In genomic region chr21:44959376-44960091, GRCh38 we compare ENCODE assay signal across 14 cellular contexts. TPM values are rescaled to one million over a fixed set of nuclear protein-coding genes. Genes with fewer than 3 reads are reported as not detected.
DNase-seq lines count a peak whose midpoint lies in the region; ATAC-seq and TF ChIP-seq lines count a peak whose summit lies in the region.
"Had no signal": no experiment of that assay in that cellular context is flagged by ENCODE, and none has a peak within 500 bp of the region (broad histone marks: within the 10 kb centered on the region; RNA-seq: fewer than 3 reads in every experiment).

No MANE protein-coding gene starts in this region.

- intact Hi-C loops in heart left ventricle (cut with DNase I) (loop anchor here in 3 of 10 donors (2.0 to 10.0 kb wide), 4 partner anchors 58 to 115 kb away; partner anchors contain the start of gene ADARB1 (in 3 of the 3)), vagina (cut with DNase I) (loop anchor here (10.0 kb wide), 1 partner anchor 485 kb away; no protein-coding TSS in a partner anchor)

- H3K36me3 Mint-ChIP-seq in osteocyte (ENCODE audit: unreplicated experiment), result peaks cover 26% of the 10 kb centered on the region

- TF ChIP-seq EP300 in SK-N-SH (IDR thresholded peaks at IDR 0.05; ENCODE audit: borderline replicate concordance in 1 of 2, low read depth in 1 of 2, low read length in 1 of 2), result no peak

- TF ChIP-seq POLR2A in heart left ventricle (IDR thresholded peaks at IDR 0.05) (no peak), vagina (IDR thresholded peaks at IDR 0.05) (no peak)

- H3K79me2 ChIP-seq in SK-N-SH (ENCODE audit: insufficient read depth), result peaks cover 38% of the 10 kb centered on the region; the same call in 1 of the 2 replicates

- H3K9me3 Mint-ChIP-seq in osteocyte (ENCODE audit: unreplicated experiment), result no peaks in the 10 kb centered on the region
- H3K9me3 Mint-ChIP-seq: activated T-cell treated with anti-CD3 and anti-CD28 coated beads, Interleukin-2, amount 50 U/mL, for 24 hours; CD8-positive, alpha-beta memory T cell; stimulated activated effector memory CD8-positive, alpha-beta T cell treated with anti-CD3 and anti-CD28 coated beads, Interleukin-12 subunit alpha, Interleukin-12 subunit beta, amount 100 ng/mL, for 72 hours had no signal

- no peaks in the 10 kb centered on the region for H3K9me2 ChIP-seq in SK-N-SH

- DNase-seq in SK-N-SH, result no peak
- DNase-seq in heart left ventricle, result peak in 3 of 5 donors; percentile 25 to 52 (median 32)
- DNase-seq in osteocyte (ENCODE audit: extremely low spot score, unreplicated experiment), result no peak
- no peak for DNase-seq in vagina (ENCODE audit: extremely low spot score in 2 of 2)
- DNase-seq: activated T-cell treated with anti-CD3 and anti-CD28 coated beads, Interleukin-2, amount 50 U/mL, for 24 hours; CD8-positive, alpha-beta memory T cell; stimulated activated CD4-positive, alpha-beta T cell treated with anti-CD3 and anti-CD28 coated beads, Interleukin-4, amount 100 ng/mL, for 1 hour had no signal

- POLR2A ChIA-PET in SK-N-SH (lab: Yijun Ruan, JAX), result no interaction called here

- ATAC-seq in SK-N-SH treated with all-trans-retinoic acid at 6 μM for 48 hours (no peak), heart left ventricle (peak in 1 of 4 donors; percentile 1), HG02852 (IDR thresholded peaks at IDR 0.05; ENCODE audit: unreplicated experiment) (no peak), GM21390 (IDR thresholded peaks at IDR 0.05; ENCODE audit: unreplicated experiment) (no peak), GM21619 (IDR thresholded peaks at IDR 0.05; ENCODE audit: unreplicated experiment) (no peak)
- ATAC-seq: activated CD4-positive, CD25-positive, alpha-beta regulatory T cell treated with anti-CD3 and anti-CD28 coated beads, Interleukin-2, amount 50 U/mL, for 24 hours; stimulated activated effector memory CD8-positive, alpha-beta T cell treated with anti-CD3 and anti-CD28 coated beads, Interleukin-12 subunit alpha, Interleukin-12 subunit beta, amount 100 ng/mL, for 72 hours had no signal

- TF ChIP-seq CTCF in SK-N-SH (IDR thresholded peaks at IDR 0.05) (no peak), heart left ventricle (IDR thresholded peaks at IDR 0.05) (no peak), osteocyte (IDR thresholded peaks at IDR 0.05) (no peak), vagina (IDR thresholded peaks at IDR 0.05) (no peak)

- H3K4me3 ChIP-seq in SK-N-SH (ENCODE audit: low read depth in 2 of 2, low read length in 1 of 2), result no peak overlapping the region
- H3K4me3 ChIP-seq in heart left ventricle, result peak overlapping the region in 6 of 12 donors; percentile 11 to 29 (median 20)
- H3K4me3 ChIP-seq in vagina, result no peak overlapping the region

- H3K36me3 ChIP-seq in SK-N-SH (replicated peaks in 1 of 2; ENCODE audit: control insufficient read depth in 1 of 2, insufficient read depth in 2 of 2, low read length in 1 of 2), result peaks cover 24 to 41% of the 10 kb centered on the region in 2 experiments
- H3K36me3 ChIP-seq in heart left ventricle, result peaks cover 0 to 44% (median 6%) of the 10 kb centered on the region in 9 donors
- no peaks in the 10 kb centered on the region for H3K36me3 ChIP-seq in vagina

- peak overlapping the region; percentile 52; the same call in 1 of the 2 replicates for H3K4me2 ChIP-seq in SK-N-SH

- H4K20me1 ChIP-seq in SK-N-SH (ENCODE audit: insufficient read depth), result no peaks in the 10 kb centered on the region

- H3K27ac ChIP-seq in SK-N-SH (ENCODE audit: low read depth in 2 of 2, low read length in 1 of 2) (peak overlapping the region; percentile 8 to 35; a peak in 2 of 4 replicates), heart left ventricle (peak overlapping the region; percentile 25 to 86 (median 76)), vagina (peak overlapping the region; percentile 67)
- H3K27ac ChIP-seq: 22Rv1 had no signal

- H3K27me3 Mint-ChIP-seq in osteocyte (ENCODE audit: unreplicated experiment), result no peaks in the 10 kb centered on the region
- H3K27me3 Mint-ChIP-seq: activated T-cell treated with anti-CD3 and anti-CD28 coated beads, Interleukin-2, amount 50 U/mL, for 24 hours had no signal

- peak overlapping the region; percentile 98 for H3K27ac Mint-ChIP-seq in osteocyte (ENCODE audit: unreplicated experiment)
- H3K27ac Mint-ChIP-seq: activated T-cell treated with anti-CD3 and anti-CD28 coated beads, Interleukin-2, amount 50 U/mL, for 24 hours; CD8-positive, alpha-beta memory T cell; stimulated activated effector memory CD8-positive, alpha-beta T cell treated with anti-CD3 and anti-CD28 coated beads, Interleukin-12 subunit alpha, Interleukin-12 subunit beta, amount 100 ng/mL, for 72 hours had no signal

- peaks cover 34% of the 10 kb centered on the region for H3F3A ChIP-seq in SK-N-SH (replicated peaks; ENCODE audit: insufficient read depth)

- no peak overlapping the region for H2AFZ ChIP-seq in SK-N-SH (ENCODE audit: low read depth)

- 87% methylated on average over 13 of the region's 26 CpGs for WGBS in SK-N-SH (ENCODE audit: low lambda C conversion rate)
- WGBS in heart left ventricle, 4 donors, result 68 to 76% (median 72%) methylated on average over 19 to 26 of the region's 26 CpGs

- no peak overlapping the region for H3K9ac ChIP-seq in SK-N-SH

- TF ChIP-seq RAD21 in SK-N-SH (IDR thresholded peaks at IDR 0.05; ENCODE audit: low read length), result no peak

- CTCF ChIA-PET in SK-N-SH (lab: Yijun Ruan, JAX), result interaction anchor here (1.0 to 16.8 kb wide), 6 partner anchors 10 to 179 kb away, joined by 3 to 357 read pairs (median 7); no protein-coding TSS in a partner anchor

- H3K4me1 ChIP-seq in SK-N-SH (ENCODE audit: control insufficient read depth in 1 of 2, insufficient read depth in 2 of 2, low read depth in 1 of 2, low read length in 1 of 2) (peaks cover 9 to 17% of the 10 kb centered on the region in 2 experiments; a peak in 3 of 4 replicates), heart left ventricle (peaks cover 13 to 87% (median 53%) of the 10 kb centered on the region in 12 donors), vagina (peaks cover 24% of the 10 kb centered on the region)

- H3K27me3 ChIP-seq in SK-N-SH (ENCODE audit: insufficient read depth) (no peaks in the 10 kb centered on the region), heart left ventricle (no peaks in the 10 kb centered on the region), vagina (no peaks in the 10 kb centered on the region)

- H3K9me3 ChIP-seq in SK-N-SH (no peaks in the 10 kb centered on the region), heart left ventricle (no peaks in the 10 kb centered on the region), vagina (no peaks in the 10 kb centered on the region)

- peaks cover 84% of the 10 kb centered on the region for H3K4me1 Mint-ChIP-seq in osteocyte (ENCODE audit: unreplicated experiment)

- H3K4me3 Mint-ChIP-seq in osteocyte (ENCODE audit: unreplicated experiment), result no peak overlapping the region
- H3K4me3 Mint-ChIP-seq: activated T-cell treated with anti-CD3 and anti-CD28 coated beads, Interleukin-2, amount 50 U/mL, for 24 hours; CD8-positive, alpha-beta memory T cell; stimulated activated effector memory CD8-positive, alpha-beta T cell treated with anti-CD3 and anti-CD28 coated beads, Interleukin-12 subunit alpha, Interleukin-12 subunit beta, amount 100 ng/mL, for 72 hours had no signal

TF ChIP-seq in SK-N-SH, 30 proteins besides CTCF, POLR2A, EP300 and RAD21:
- TF ChIP-seq CHD2 (IDR thresholded peaks at IDR 0.05; ENCODE audit: low read length, partially characterized antibody), result no peak
- no peak for TF ChIP-seq NRF1 (IDR thresholded peaks at IDR 0.05; ENCODE audit: low read depth, low read length)
- no peak for TF ChIP-seq FOXM1 (IDR thresholded peaks at IDR 0.05; ENCODE audit: low read depth)
- no peak for TF ChIP-seq MEF2A (IDR thresholded peaks at IDR 0.05; ENCODE audit: borderline replicate concordance, low read depth)
- no peak for TF ChIP-seq SMC3 (IDR thresholded peaks at IDR 0.05; ENCODE audit: low read depth, low read length)
- no peak for TF ChIP-seq JUND (IDR thresholded peaks at IDR 0.05)
- no peak for TF ChIP-seq TEAD4 (IDR thresholded peaks at IDR 0.05; ENCODE audit: borderline replicate concordance, insufficient read depth)

TF ChIP-seq in SK-N-SH treated with all-trans-retinoic acid at 6 μM for 48 hours, 23 proteins besides CTCF, POLR2A, EP300 and RAD21 (continues in another document):
- TF ChIP-seq POU6F1 (CRISPR knock-in tag; IDR thresholded peaks at IDR 0.05; ENCODE audit: borderline replicate concordance, low read depth) (no peak), ZNF70 (CRISPR knock-in tag; IDR thresholded peaks at IDR 0.05) (no peak), ZC3H10 (CRISPR knock-in tag; IDR thresholded peaks at IDR 0.05) (no peak), ESRRG (CRISPR knock-in tag; IDR thresholded peaks at IDR 0.05) (no peak), ZNF565 (CRISPR knock-in tag; conservative IDR thresholded peaks at IDR 0.05; ENCODE audit: low read depth) (no peak), SNAI2 (CRISPR knock-in tag; IDR thresholded peaks at IDR 0.05) (no peak), GLIS3 (CRISPR knock-in tag; IDR thresholded peaks at IDR 0.05) (no peak), ZNF8 (CRISPR knock-in tag; IDR thresholded peaks at IDR 0.05) (no peak)

RNA-seq across cellular contexts. Expression of gene SLX9, which starts 19.7 kb away (rescaled TPM):
- polyA plus RNA-seq in SK-N-SH (2012; rRNA removed) (27.1 and 42.9 TPM in 2 replicates), heart left ventricle (10 to 100 TPM; 63.8 to 77.8 TPM)
- polyA plus RNA-seq in SK-N-SH (2012; cell fraction: cytosol; rRNA removed), result 26.2 and 31.9 TPM in 2 replicates
- 27.3 and 39.5 TPM in 2 replicates for polyA plus RNA-seq in SK-N-SH (2012; cell fraction: nucleus; rRNA removed)
- total RNA-seq in heart left ventricle (10 to 100 TPM; 38.5 to 53.1 (median 47.1) TPM), osteocyte (30.4 and 33.1 TPM in 2 replicates), vagina (8.3 TPM)

RNA-seq across cellular contexts. Expression of gene ITGB2, which starts 38.8 kb away (rescaled TPM):
- 0.67 and 0.77 TPM in 2 replicates for polyA plus RNA-seq in SK-N-SH (2012; rRNA removed)
- polyA plus RNA-seq in SK-N-SH (2012; cell fraction: cytosol; rRNA removed), result 0.32 and 0.75 TPM in 2 replicates
- 2.0 TPM in 2 replicates for polyA plus RNA-seq in SK-N-SH (2012; cell fraction: nucleus; rRNA removed)
- total RNA-seq in heart left ventricle, result 100 to 1,000 TPM in 2 of 9 donors, 10 to 100 TPM in 5, 1 to 10 TPM in 2; 7.4 to 253 (median 27.7) TPM
- 10 to 100 TPM in 1 of 2 donors, 1 to 10 TPM in 1; 6.1 to 12.3 TPM for polyA plus RNA-seq in heart left ventricle
- total RNA-seq in osteocyte, result 0.62 and 1.1 TPM in 2 replicates
- 35.1 TPM for total RNA-seq in vagina

Comparison
In these comparisons a context has a peak if more than half of its experiments do, and no peak if none do; other contexts are left out.
1. DNase-seq: peak in heart left ventricle (3 of 5); none in SK-N-SH (single experiment), osteocyte (single experiment) and vagina (0 of 2).
2. H3K27ac ChIP-seq: peak in every context shown above with its lines; median percentile 76 in heart left ventricle; 67 in vagina; 22 in SK-N-SH.